Comparison of ENCODE assay signal across 20 cellular contexts in the genomic region with DNA sequence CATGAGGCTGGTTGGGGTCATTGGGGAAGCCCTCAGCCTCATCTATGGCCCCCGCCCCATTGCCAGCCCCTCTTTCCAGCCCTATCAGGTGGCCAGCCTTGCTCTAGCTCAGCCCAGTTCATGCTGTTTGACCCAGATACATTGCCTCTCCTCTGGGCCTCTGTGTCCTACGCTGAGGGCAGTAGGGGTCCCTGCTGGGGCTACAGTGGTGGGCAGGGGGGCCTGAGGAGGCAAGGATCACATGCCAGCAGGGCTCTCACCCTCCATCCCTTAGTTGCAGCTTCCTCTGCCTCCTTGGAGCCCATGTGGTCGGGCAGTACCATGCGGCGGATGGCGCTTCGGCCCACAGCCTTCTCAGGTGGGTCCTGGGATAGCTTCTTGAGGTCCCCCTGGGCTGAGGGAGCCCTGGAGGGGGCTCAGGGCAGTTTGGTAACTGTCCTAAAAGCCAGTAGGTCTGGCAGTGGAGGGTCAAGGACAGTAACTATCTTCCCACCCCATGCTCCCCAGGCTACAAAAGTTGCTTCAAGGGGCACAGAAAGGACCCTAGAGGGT. TPM values are rescaled to one million over a fixed set of nuclear protein-coding genes. Genes with fewer than 3 reads are reported as not detected.
A peak's percentile ranks its signal among the peaks of the same experiment; 100 is the strongest.
DNase-seq lines count a peak whose midpoint lies in the region; ATAC-seq and TF ChIP-seq lines count a peak whose summit lies in the region.
"Had no signal": no experiment of that assay in that cellular context is flagged by ENCODE, and none has a peak within 500 bp of the region (broad histone marks: within the 10 kb centered on the region; RNA-seq: fewer than 3 reads in every experiment).

No MANE protein-coding gene starts in this region.

- no peaks in the 10 kb centered on the region for H3K27me3 ChIP-seq in SJCRH30
- H3K27me3 ChIP-seq in left lung, result no peaks in the 10 kb centered on the region
- peaks cover 28% of the 10 kb centered on the region for H3K27me3 ChIP-seq in skeletal muscle satellite cell (ENCODE audit: control insufficient read depth, insufficient read depth, low read length)
- H3K27me3 ChIP-seq: neutrophil had no signal

- no peak for TF ChIP-seq CTCF in left lung (IDR thresholded peaks at IDR 0.05)

- H3K9me3 ChIP-seq in SJCRH30 (replicated peaks) (no peaks in the 10 kb centered on the region), left lung (no peaks in the 10 kb centered on the region), skeletal muscle satellite cell (replicated peaks; ENCODE audit: low read length) (no peaks in the 10 kb centered on the region)
- H3K9me3 ChIP-seq: neutrophil had no signal

- H3K36me3 ChIP-seq in SJCRH30 (no peaks in the 10 kb centered on the region), left lung (no peaks in the 10 kb centered on the region), skeletal muscle satellite cell (ENCODE audit: insufficient read depth, low read length) (no peaks in the 10 kb centered on the region)
- H3K36me3 ChIP-seq: neutrophil had no signal

- DNase-seq in D341Med (ENCODE audit: low spot score) (peak; percentile 20), SJCRH30 (no peak), left lung (no peak), NCI-H446 treated with DMSO at 0.1 percent for 48 hours (lab: John Stamatoyannopoulos, UW) (no peak)
- DNase-seq: GF-D8; hippocampal formation; NCI-H1930; NCI-H345; NK-92 treated with Interleukin-12 subunit alpha and Interleukin-12 subunit beta, amount 100 ng/mL, for 24 hours; stimulated activated CD4-positive, alpha-beta T cell treated with anti-CD3 and anti-CD28 coated beads, Interleukin-1b, Interleukin-23, amount 100 ng/mL, for 48 hours; stimulated activated naive CD4-positive, alpha-beta T cell treated with Interleukin-2 at 50 U/mL for 16 hours; T1000 had no signal

- H3K27ac ChIP-seq in SJCRH30 (peak overlapping the region; percentile 91), left lung (peak overlapping the region; percentile 48 to 58)
- H3K27ac ChIP-seq: neutrophil, SK-N-MC had no signal

- H3K4me2 ChIP-seq in skeletal muscle satellite cell (ENCODE audit: low read length), result peak overlapping the region; percentile 73

- intact Hi-C loops in left lung (cut with DNase I), result no loop called here

- ATAC-seq in left lung, result peak; percentile 4
- no peak for ATAC-seq in HG03521 (IDR thresholded peaks at IDR 0.05; ENCODE audit: unreplicated experiment)
- ATAC-seq in HG03469 (IDR thresholded peaks at IDR 0.05; ENCODE audit: unreplicated experiment), result no peak
- ATAC-seq in HG02884 (IDR thresholded peaks at IDR 0.05; ENCODE audit: unreplicated experiment), result no peak

- no peak overlapping the region for H3K9ac ChIP-seq in skeletal muscle satellite cell (ENCODE audit: low read depth, low read length)

- H3K4me1 ChIP-seq in SJCRH30 (peaks cover 19% of the 10 kb centered on the region), left lung (peaks cover 17 to 27% of the 10 kb centered on the region in 2 donors), skeletal muscle satellite cell (ENCODE audit: control insufficient read depth, insufficient read depth, low read length) (peaks cover 14% of the 10 kb centered on the region)

- H3K4me3 ChIP-seq in SJCRH30 (peak overlapping the region; percentile 47; the same call in 1 of the 2 replicates), left lung (no peak overlapping the region), skeletal muscle satellite cell (ENCODE audit: low read length) (no peak overlapping the region)
- H3K4me3 ChIP-seq: GM12878, SK-N-MC had no signal

RNA-seq across cellular contexts. Expression of a gene that starts 19.2 kb away (rescaled TPM):
- 2.2 and 2.3 TPM in 2 replicates for total RNA-seq in SJCRH30 (2014; rRNA removed; shearing (Covaris generic))
- total RNA-seq in left lung, result 10 to 100 TPM; 10.5 to 17.7 TPM
- 0.87 TPM in 1 of 2 replicates, not detected in the other for total RNA-seq in skeletal muscle satellite cell (2012; rRNA removed)
- total RNA-seq: activated CD8-positive, alpha-beta memory T cell treated with anti-CD3 and anti-CD28 coated beads for 36 hours had no signal

RNA-seq across cellular contexts. Expression of a gene that starts 42.8 kb away (rescaled TPM):
- 20.3 and 21.8 TPM in 2 replicates for total RNA-seq in SJCRH30 (2014; rRNA removed; shearing (Covaris generic))
- 10 to 100 TPM; 24.1 to 34.7 TPM for total RNA-seq in left lung
- total RNA-seq in skeletal muscle satellite cell (2012; rRNA removed), result 24.2 and 24.3 TPM in 2 replicates

RNA-seq across cellular contexts. Expression of a gene that starts 43.1 kb away (rescaled TPM):
- total RNA-seq in SJCRH30 (2014; rRNA removed; shearing (Covaris generic)), result 275 and 298 TPM in 2 replicates
- total RNA-seq in left lung, result 100 to 1,000 TPM; 125 to 189 TPM
- total RNA-seq in skeletal muscle satellite cell (2012; rRNA removed), result 113 and 138 TPM in 2 replicates
